In genomic region chr20:37405351-37405897, GRCh38 we compare ENCODE assay signal across 17 cellular contexts. TPM values are rescaled to one million over a fixed set of nuclear protein-coding genes. Genes with fewer than 3 reads are reported as not detected.
DNase-seq lines count a peak whose midpoint lies in the region; ATAC-seq and TF ChIP-seq lines count a peak whose summit lies in the region.
"Had no signal": no experiment of that assay in that cellular context is flagged by ENCODE, and none has a peak within 500 bp of the region (broad histone marks: within the 10 kb centered on the region; RNA-seq: fewer than 3 reads in every experiment).

No MANE protein-coding gene starts in this region.

- H3K79me2 ChIP-seq in neural progenitor cell (ENCODE audit: low read depth) = no peaks in the 10 kb centered on the region

- H3K4me3 Mint-ChIP-seq in T-helper 1 cell treated with Interleukin-12 subunit alpha and Interleukin-12 subunit beta and Interleukin-4 antibody, amounts not matched to agents 30 μg/mL and 1 μg/mL, for 36 hours = peak overlapping the region; percentile 62
- peak overlapping the region; percentile 54 to 83 for H3K4me3 Mint-ChIP-seq in effector memory CD8-positive, alpha-beta T cell
- H3K4me3 Mint-ChIP-seq in neural progenitor cell = peak overlapping the region; percentile 65
- H3K4me3 Mint-ChIP-seq in activated T-helper 2 cell treated with anti-CD3 and anti-CD28 coated beads, Interferon-gamma antibody, Interleukin-2, Interleukin-4, amounts not matched to agents 10 μg/mL and 5 μg/mL and 100 μg/mL, durations not matched to agents 14 hours and 24 hours and 36 hours (ENCODE audit: low read depth) = no peak overlapping the region

- no peak overlapping the region for H3K4me2 ChIP-seq in neural progenitor cell

- no peaks in the 10 kb centered on the region for H3K36me3 Mint-ChIP-seq in T-helper 1 cell treated with Interleukin-12 subunit alpha and Interleukin-12 subunit beta and Interleukin-4 antibody, amounts not matched to agents 30 μg/mL and 1 μg/mL, for 36 hours (ENCODE audit: low read depth)
- H3K36me3 Mint-ChIP-seq in effector memory CD8-positive, alpha-beta T cell (ENCODE audit: insufficient read depth) = no peaks in the 10 kb centered on the region
- peaks cover 5% of the 10 kb centered on the region for H3K36me3 Mint-ChIP-seq in neural progenitor cell
- H3K36me3 Mint-ChIP-seq in activated T-helper 2 cell treated with anti-CD3 and anti-CD28 coated beads, Interferon-gamma antibody, Interleukin-2, Interleukin-4, amounts not matched to agents 10 μg/mL and 5 μg/mL and 100 μg/mL, durations not matched to agents 14 hours and 24 hours and 36 hours (ENCODE audit: low read depth) = no peaks in the 10 kb centered on the region

- H3K9me3 Mint-ChIP-seq in T-helper 1 cell treated with Interleukin-12 subunit alpha and Interleukin-12 subunit beta and Interleukin-4 antibody, amounts not matched to agents 30 μg/mL and 1 μg/mL, for 36 hours = no peaks in the 10 kb centered on the region
- H3K9me3 Mint-ChIP-seq in effector memory CD8-positive, alpha-beta T cell = no peaks in the 10 kb centered on the region
- no peaks in the 10 kb centered on the region for H3K9me3 Mint-ChIP-seq in neural progenitor cell
- no peaks in the 10 kb centered on the region for H3K9me3 Mint-ChIP-seq in activated T-helper 2 cell treated with anti-CD3 and anti-CD28 coated beads, Interferon-gamma antibody, Interleukin-2, Interleukin-4, amounts not matched to agents 10 μg/mL and 5 μg/mL and 100 μg/mL, durations not matched to agents 14 hours and 24 hours and 36 hours
- H3K9me3 Mint-ChIP-seq: activated B cell treated with CpG ODN at 0.5 μM for 24 hours; dendritic cell treated with granulocyte-macrophage colony-stimulating factor and Interleukin-4, amounts not matched to agents 40 ng/mL and 50 ng/mL, for 4 days had no signal

- CTCF ChIA-PET in HEK293 (lab: Yijun Ruan, JAX) = interaction anchor here (0.6 to 0.7 kb wide), 2 partner anchors 100 to 213 kb away, joined by 3 read pairs; no protein-coding TSS in a partner anchor

- no peaks in the 10 kb centered on the region for H4K20me1 ChIP-seq in neural progenitor cell (ENCODE audit: low read depth)

- DNase-seq in T-helper 1 cell (no peak), neural progenitor cell (ENCODE audit: low spot score) (no peak), superior temporal gyrus (ENCODE audit: extremely low spot score) (no peak), NCI-H1694 (lab: John Stamatoyannopoulos, UW) (no peak)
- no peak for DNase-seq in effector memory CD8-positive, alpha-beta T cell
- no peak for DNase-seq in activated T-helper 2 cell treated with anti-CD3 and anti-CD28 coated beads, Interferon-gamma antibody, Interleukin-2, Interleukin-4, amounts not matched to agents 10 μg/mL and 5 μg/mL and 100 μg/mL, durations not matched to agents 14 hours and 24 hours and 36 hours (ENCODE audit: low spot score)
- DNase-seq: activated B cell treated with CpG ODN at 0.5 μM for 24 hours; activated effector memory CD4-positive, alpha-beta T cell treated with anti-CD3 and anti-CD28 coated beads, Interleukin-2, amount 50 U/mL, for 16 hours; NCI-H187 treated with DMSO at 0.1 percent for 48 hours; NCI-H446 treated with DMSO at 0.1 percent for 48 hours; stimulated activated CD4-positive, alpha-beta T cell treated with anti-CD3 and anti-CD28 coated beads, Interleukin-12 subunit alpha, Interleukin-12 subunit beta, amount 100 ng/mL, for 4 hours; stimulated activated naive CD8-positive, alpha-beta T cell treated with anti-CD3 and anti-CD28 coated beads, Interleukin-15, Interleukin-2, amounts not matched to agents 100 U/mL and 50 U/mL, for 24 hours; upper lobe of left lung had no signal

- peaks cover 29% of the 10 kb centered on the region for H3K27me3 Mint-ChIP-seq in T-helper 1 cell treated with Interleukin-12 subunit alpha and Interleukin-12 subunit beta and Interleukin-4 antibody, amounts not matched to agents 30 μg/mL and 1 μg/mL, for 36 hours (ENCODE audit: low read depth)
- H3K27me3 Mint-ChIP-seq in effector memory CD8-positive, alpha-beta T cell = peaks cover 41 to 61% of the 10 kb centered on the region in 2 donors
- peaks cover 13% of the 10 kb centered on the region for H3K27me3 Mint-ChIP-seq in neural progenitor cell (ENCODE audit: insufficient read depth, low read depth)
- H3K27me3 Mint-ChIP-seq in activated T-helper 2 cell treated with anti-CD3 and anti-CD28 coated beads, Interferon-gamma antibody, Interleukin-2, Interleukin-4, amounts not matched to agents 10 μg/mL and 5 μg/mL and 100 μg/mL, durations not matched to agents 14 hours and 24 hours and 36 hours (ENCODE audit: low read depth) = peaks cover 23% of the 10 kb centered on the region

- H3K4me1 ChIP-seq in HEK293 (ENCODE audit: control insufficient read depth, insufficient read depth, low read length) (no peaks in the 10 kb centered on the region), neural progenitor cell (peaks cover 26% of the 10 kb centered on the region)

- H3K4me3 ChIP-seq in HEK293 (ENCODE audit: low read depth, low read length) (no peak overlapping the region), neural progenitor cell (no peak overlapping the region)

- H3K27ac ChIP-seq in HEK293 (ENCODE audit: extremely low read depth, low read depth, low read length) (no peak overlapping the region), neural progenitor cell (no peak overlapping the region)
- H3K27ac ChIP-seq: upper lobe of left lung had no signal

- H3K36me3 ChIP-seq in HEK293 (ENCODE audit: control insufficient read depth in 2 of 2, insufficient read depth in 1 of 2, low read length in 2 of 2) (peaks cover 0 to 35% of the 10 kb centered on the region in 2 experiments; a peak in 2 of 3 replicates), neural progenitor cell (no peaks in the 10 kb centered on the region)

- no peak for TF ChIP-seq CTCF in HEK293 (tag by site-specific recombination; IDR thresholded peaks at IDR 0.05)
- TF ChIP-seq CTCF in neural progenitor cell (IDR thresholded peaks at IDR 0.05) = no peak

- no peak overlapping the region for H2AFZ ChIP-seq in neural progenitor cell (replicated peaks)

- peaks cover 51% of the 10 kb centered on the region for H3F3A ChIP-seq in neural progenitor cell (ENCODE audit: low read depth)

- no peak overlapping the region for H3K27ac Mint-ChIP-seq in T-helper 1 cell treated with Interleukin-12 subunit alpha and Interleukin-12 subunit beta and Interleukin-4 antibody, amounts not matched to agents 30 μg/mL and 1 μg/mL, for 36 hours
- peak overlapping the region in 1 of 2 donors; percentile 51 for H3K27ac Mint-ChIP-seq in effector memory CD8-positive, alpha-beta T cell
- peak overlapping the region; percentile 16 for H3K27ac Mint-ChIP-seq in neural progenitor cell
- H3K27ac Mint-ChIP-seq in activated T-helper 2 cell treated with anti-CD3 and anti-CD28 coated beads, Interferon-gamma antibody, Interleukin-2, Interleukin-4, amounts not matched to agents 10 μg/mL and 5 μg/mL and 100 μg/mL, durations not matched to agents 14 hours and 24 hours and 36 hours = no peak overlapping the region
- H3K27ac Mint-ChIP-seq: activated B cell treated with CpG ODN at 0.5 μM for 24 hours; dendritic cell treated with granulocyte-macrophage colony-stimulating factor and Interleukin-4, amounts not matched to agents 40 ng/mL and 50 ng/mL, for 4 days had no signal

- peaks cover 16% of the 10 kb centered on the region for H3K4me1 Mint-ChIP-seq in T-helper 1 cell treated with Interleukin-12 subunit alpha and Interleukin-12 subunit beta and Interleukin-4 antibody, amounts not matched to agents 30 μg/mL and 1 μg/mL, for 36 hours (ENCODE audit: low read depth)
- H3K4me1 Mint-ChIP-seq in effector memory CD8-positive, alpha-beta T cell (ENCODE audit: low read depth in 2 of 2) = peaks cover 12 to 20% of the 10 kb centered on the region in 2 donors
- peaks cover 45% of the 10 kb centered on the region for H3K4me1 Mint-ChIP-seq in neural progenitor cell
- peaks cover 7% of the 10 kb centered on the region for H3K4me1 Mint-ChIP-seq in activated T-helper 2 cell treated with anti-CD3 and anti-CD28 coated beads, Interferon-gamma antibody, Interleukin-2, Interleukin-4, amounts not matched to agents 10 μg/mL and 5 μg/mL and 100 μg/mL, durations not matched to agents 14 hours and 24 hours and 36 hours (ENCODE audit: low read depth)

- no peak overlapping the region for H3K9ac ChIP-seq in neural progenitor cell

- H3K9me3 ChIP-seq in HEK293 (ENCODE audit: control insufficient read depth, insufficient read depth, low read depth, low read length) (no peaks in the 10 kb centered on the region), neural progenitor cell (ENCODE audit: low read depth) (no peaks in the 10 kb centered on the region)
- H3K9me3 ChIP-seq: upper lobe of left lung had no signal

- H3K27me3 ChIP-seq in neural progenitor cell = no peaks in the 10 kb centered on the region

- no peak for ATAC-seq in effector memory CD8-positive, alpha-beta T cell (replicated peaks)
- ATAC-seq: Right ventricle myocardium inferior had no signal

- intact Hi-C loops in activated T-helper 2 cell treated with anti-CD3 and anti-CD28 coated beads, Interferon-gamma antibody, Interleukin-2, Interleukin-4, amounts not matched to agents 10 μg/mL and 5 μg/mL and 100 μg/mL, durations not matched to agents 14 hours and 24 hours and 36 hours (cut with micrococcal nuclease) = no loop called here

- POLR2A ChIA-PET in HEK293 (lab: Yijun Ruan, JAX) = interaction anchor here (0.7 kb wide), 1 partner anchor 106 kb away, joined by 4 read pairs; no protein-coding TSS in a partner anchor

TF ChIP-seq in HEK293, 187 proteins besides CTCF, POLR2A, EP300 and RAD21 (continues in another document):
- no peak for TF ChIP-seq ZNF114 (tag by site-specific recombination; IDR thresholded peaks at IDR 0.05)
- no peak for TF ChIP-seq ZNF26 (tag by site-specific recombination; IDR thresholded peaks at IDR 0.05)
- no peak for TF ChIP-seq ZIC2 (tag by site-specific recombination; IDR thresholded peaks at IDR 0.05)

RNA-seq across cellular contexts. Expression of gene SRC, which starts 59.5 kb away (rescaled TPM):
- 15.4 and 47.4 TPM in 2 replicates for total RNA-seq in neural progenitor cell (ENCODE audit: low replicate concordance)
- 3.5 and 6.4 TPM in 2 replicates for total RNA-seq in activated T-helper 2 cell treated with anti-CD3 and anti-CD28 coated beads, Interferon-gamma antibody, Interleukin-2, Interleukin-4, amounts not matched to agents 10 μg/mL and 5 μg/mL and 100 μg/mL, durations not matched to agents 14 hours and 24 hours and 36 hours
